2 cellular contexts compared by ENCODE assay signal in the genomic region with DNA sequence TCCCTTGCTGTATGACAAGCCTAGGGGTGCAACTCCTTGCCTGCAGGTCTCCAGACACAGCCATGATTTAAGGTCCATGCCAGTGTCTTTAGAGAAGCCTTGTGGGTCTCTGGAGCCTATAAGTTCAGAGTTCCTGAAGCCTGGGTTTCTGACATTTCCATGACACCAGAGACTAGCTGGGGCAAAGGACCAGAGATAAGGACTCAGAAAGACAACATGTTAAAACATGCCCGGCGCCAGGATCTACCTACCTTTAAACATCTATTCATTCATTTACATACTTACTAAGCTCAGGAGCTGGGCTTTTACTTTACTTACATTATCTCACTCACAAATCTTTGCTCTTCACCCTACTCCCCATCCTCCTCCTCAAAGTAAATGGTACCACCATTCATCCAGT.
TF ChIP-seq lines count a peak whose summit lies in the region.

No MANE protein-coding gene starts in this region.

TF ChIP-seq in HEK293, 187 proteins besides CTCF, POLR2A, EP300 and RAD21:
- TF ChIP-seq ZNF266 (tag by site-specific recombination; IDR thresholded peaks at IDR 0.05; ENCODE audit: low read depth) = no peak
- no peak for TF ChIP-seq ZNF423 (tag by site-specific recombination; IDR thresholded peaks at IDR 0.05)
- TF ChIP-seq ZNF211 (tag by site-specific recombination; IDR thresholded peaks at IDR 0.05; ENCODE audit: low read depth) = no peak
- no peak for TF ChIP-seq ZNF658 (tag by site-specific recombination; IDR thresholded peaks at IDR 0.05)
- TF ChIP-seq, protein P1, sequence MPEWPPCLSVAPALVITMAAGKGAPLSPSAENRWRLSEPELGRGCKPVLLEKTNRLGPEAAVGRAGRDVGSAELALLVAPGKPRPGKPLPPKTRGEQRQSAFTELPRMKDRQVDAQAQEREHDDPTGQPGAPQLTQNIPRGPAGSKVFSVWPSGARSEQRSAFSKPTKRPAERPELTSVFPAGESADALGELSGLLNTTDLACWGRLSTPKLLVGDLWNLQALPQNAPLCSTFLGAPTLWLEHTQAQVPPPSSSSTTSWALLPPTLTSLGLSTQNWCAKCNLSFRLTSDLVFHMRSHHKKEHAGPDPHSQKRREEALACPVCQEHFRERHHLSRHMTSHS (tag by site-specific recombination; IDR thresholded peaks at IDR 0.05) = no peak
- TF ChIP-seq, protein P2, sequence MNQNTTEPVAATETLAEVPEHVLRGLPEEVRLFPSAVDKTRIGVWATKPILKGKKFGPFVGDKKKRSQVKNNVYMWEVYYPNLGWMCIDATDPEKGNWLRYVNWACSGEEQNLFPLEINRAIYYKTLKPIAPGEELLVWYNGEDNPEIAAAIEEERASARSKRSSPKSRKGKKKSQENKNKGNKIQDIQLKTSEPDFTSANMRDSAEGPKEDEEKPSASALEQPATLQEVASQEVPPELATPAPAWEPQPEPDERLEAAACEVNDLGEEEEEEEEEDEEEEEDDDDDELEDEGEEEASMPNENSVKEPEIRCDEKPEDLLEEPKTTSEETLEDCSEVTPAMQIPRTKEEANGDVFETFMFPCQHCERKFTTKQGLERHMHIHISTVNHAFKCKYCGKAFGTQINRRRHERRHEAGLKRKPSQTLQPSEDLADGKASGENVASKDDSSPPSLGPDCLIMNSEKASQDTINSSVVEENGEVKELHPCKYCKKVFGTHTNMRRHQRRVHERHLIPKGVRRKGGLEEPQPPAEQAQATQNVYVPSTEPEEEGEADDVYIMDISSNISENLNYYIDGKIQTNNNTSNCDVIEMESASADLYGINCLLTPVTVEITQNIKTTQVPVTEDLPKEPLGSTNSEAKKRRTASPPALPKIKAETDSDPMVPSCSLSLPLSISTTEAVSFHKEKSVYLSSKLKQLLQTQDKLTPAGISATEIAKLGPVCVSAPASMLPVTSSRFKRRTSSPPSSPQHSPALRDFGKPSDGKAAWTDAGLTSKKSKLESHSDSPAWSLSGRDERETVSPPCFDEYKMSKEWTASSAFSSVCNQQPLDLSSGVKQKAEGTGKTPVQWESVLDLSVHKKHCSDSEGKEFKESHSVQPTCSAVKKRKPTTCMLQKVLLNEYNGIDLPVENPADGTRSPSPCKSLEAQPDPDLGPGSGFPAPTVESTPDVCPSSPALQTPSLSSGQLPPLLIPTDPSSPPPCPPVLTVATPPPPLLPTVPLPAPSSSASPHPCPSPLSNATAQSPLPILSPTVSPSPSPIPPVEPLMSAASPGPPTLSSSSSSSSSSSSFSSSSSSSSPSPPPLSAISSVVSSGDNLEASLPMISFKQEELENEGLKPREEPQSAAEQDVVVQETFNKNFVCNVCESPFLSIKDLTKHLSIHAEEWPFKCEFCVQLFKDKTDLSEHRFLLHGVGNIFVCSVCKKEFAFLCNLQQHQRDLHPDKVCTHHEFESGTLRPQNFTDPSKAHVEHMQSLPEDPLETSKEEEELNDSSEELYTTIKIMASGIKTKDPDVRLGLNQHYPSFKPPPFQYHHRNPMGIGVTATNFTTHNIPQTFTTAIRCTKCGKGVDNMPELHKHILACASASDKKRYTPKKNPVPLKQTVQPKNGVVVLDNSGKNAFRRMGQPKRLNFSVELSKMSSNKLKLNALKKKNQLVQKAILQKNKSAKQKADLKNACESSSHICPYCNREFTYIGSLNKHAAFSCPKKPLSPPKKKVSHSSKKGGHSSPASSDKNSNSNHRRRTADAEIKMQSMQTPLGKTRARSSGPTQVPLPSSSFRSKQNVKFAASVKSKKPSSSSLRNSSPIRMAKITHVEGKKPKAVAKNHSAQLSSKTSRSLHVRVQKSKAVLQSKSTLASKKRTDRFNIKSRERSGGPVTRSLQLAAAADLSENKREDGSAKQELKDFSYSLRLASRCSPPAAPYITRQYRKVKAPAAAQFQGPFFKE (tag by site-specific recombination; IDR thresholded peaks at IDR 0.05; ENCODE audit: borderline replicate concordance) = no peak
- TF ChIP-seq ZNF701 (tag by site-specific recombination; IDR thresholded peaks at IDR 0.05) = no peak
- no peak for TF ChIP-seq SP2 (tag by site-specific recombination; IDR thresholded peaks at IDR 0.05)
- TF ChIP-seq ZNF501 (tag by site-specific recombination; IDR thresholded peaks at IDR 0.05) = no peak
- no peak for TF ChIP-seq ZNF239 (tag by site-specific recombination; IDR thresholded peaks at IDR 0.05)
- TF ChIP-seq, protein P3, sequence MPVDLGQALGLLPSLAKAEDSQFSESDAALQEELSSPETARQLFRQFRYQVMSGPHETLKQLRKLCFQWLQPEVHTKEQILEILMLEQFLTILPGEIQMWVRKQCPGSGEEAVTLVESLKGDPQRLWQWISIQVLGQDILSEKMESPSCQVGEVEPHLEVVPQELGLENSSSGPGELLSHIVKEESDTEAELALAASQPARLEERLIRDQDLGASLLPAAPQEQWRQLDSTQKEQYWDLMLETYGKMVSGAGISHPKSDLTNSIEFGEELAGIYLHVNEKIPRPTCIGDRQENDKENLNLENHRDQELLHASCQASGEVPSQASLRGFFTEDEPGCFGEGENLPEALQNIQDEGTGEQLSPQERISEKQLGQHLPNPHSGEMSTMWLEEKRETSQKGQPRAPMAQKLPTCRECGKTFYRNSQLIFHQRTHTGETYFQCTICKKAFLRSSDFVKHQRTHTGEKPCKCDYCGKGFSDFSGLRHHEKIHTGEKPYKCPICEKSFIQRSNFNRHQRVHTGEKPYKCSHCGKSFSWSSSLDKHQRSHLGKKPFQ (tag by site-specific recombination; IDR thresholded peaks at IDR 0.05) = no peak
- TF ChIP-seq ZFP69B (tag by site-specific recombination; IDR thresholded peaks at IDR 0.05) = no peak
- no peak for TF ChIP-seq ZXDB (tag by site-specific recombination; IDR thresholded peaks at IDR 0.05)
- no peak for TF ChIP-seq ZNF19 (tag by site-specific recombination; IDR thresholded peaks at IDR 0.05; ENCODE audit: low read depth)
- no peak for TF ChIP-seq ZNF311 (tag by site-specific recombination; IDR thresholded peaks at IDR 0.05; ENCODE audit: borderline replicate concordance)
- TF ChIP-seq, protein P4, sequence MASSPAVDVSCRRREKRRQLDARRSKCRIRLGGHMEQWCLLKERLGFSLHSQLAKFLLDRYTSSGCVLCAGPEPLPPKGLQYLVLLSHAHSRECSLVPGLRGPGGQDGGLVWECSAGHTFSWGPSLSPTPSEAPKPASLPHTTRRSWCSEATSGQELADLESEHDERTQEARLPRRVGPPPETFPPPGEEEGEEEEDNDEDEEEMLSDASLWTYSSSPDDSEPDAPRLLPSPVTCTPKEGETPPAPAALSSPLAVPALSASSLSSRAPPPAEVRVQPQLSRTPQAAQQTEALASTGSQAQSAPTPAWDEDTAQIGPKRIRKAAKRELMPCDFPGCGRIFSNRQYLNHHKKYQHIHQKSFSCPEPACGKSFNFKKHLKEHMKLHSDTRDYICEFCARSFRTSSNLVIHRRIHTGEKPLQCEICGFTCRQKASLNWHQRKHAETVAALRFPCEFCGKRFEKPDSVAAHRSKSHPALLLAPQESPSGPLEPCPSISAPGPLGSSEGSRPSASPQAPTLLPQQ (tag by site-specific recombination; IDR thresholded peaks at IDR 0.05) = no peak
- no peak for TF ChIP-seq ZNF514 (tag by site-specific recombination; IDR thresholded peaks at IDR 0.05)
- TF ChIP-seq KLF1 (tag by site-specific recombination; IDR thresholded peaks at IDR 0.05) = no peak
- no peak for TF ChIP-seq FEZF1 (tag by site-specific recombination; IDR thresholded peaks at IDR 0.05)
- no peak for TF ChIP-seq ZNF335 (tag by site-specific recombination; conservative IDR thresholded peaks at IDR 0.05)
TF ChIP-seq in HEK293: peak in this region for 0.

TF ChIP-seq in HepG2, 621 proteins besides CTCF, POLR2A, EP300 and RAD21:
- no peak for TF ChIP-seq HOXA5 (CRISPR knock-in tag; IDR thresholded peaks at IDR 0.05)
- 0 out of 2 replicates have a peak, but pooled peaks have one; percentile 28 for TF ChIP-seq RBFOX2 (IDR thresholded peaks at IDR 0.05; ENCODE audit: low read depth, low read length)
- peak; percentile 97; the same call in 1 of the 2 replicates for TF ChIP-seq TP53 (CRISPR knock-in tag; conservative IDR thresholded peaks at IDR 0.05)
- TF ChIP-seq, protein P5, sequence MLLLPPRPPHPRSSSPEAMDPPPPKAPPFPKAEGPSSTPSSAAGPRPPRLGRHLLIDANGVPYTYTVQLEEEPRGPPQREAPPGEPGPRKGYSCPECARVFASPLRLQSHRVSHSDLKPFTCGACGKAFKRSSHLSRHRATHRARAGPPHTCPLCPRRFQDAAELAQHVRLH (CRISPR knock-in tag; IDR thresholded peaks at IDR 0.05; ENCODE audit: borderline replicate concordance, low read depth) = no peak
- 0 out of 2 replicates have a peak, but pooled peaks have one; percentile 32 for TF ChIP-seq POLR2G (IDR thresholded peaks at IDR 0.05; ENCODE audit: low read depth, low read length)
- TF ChIP-seq ZNF263 (CRISPR knock-in tag; IDR thresholded peaks at IDR 0.05) = peak; percentile 17; the same call in 1 of the 2 replicates
- TF ChIP-seq MTF1 (CRISPR knock-in tag; IDR thresholded peaks at IDR 0.05) = no peak
- TF ChIP-seq, protein P6, sequence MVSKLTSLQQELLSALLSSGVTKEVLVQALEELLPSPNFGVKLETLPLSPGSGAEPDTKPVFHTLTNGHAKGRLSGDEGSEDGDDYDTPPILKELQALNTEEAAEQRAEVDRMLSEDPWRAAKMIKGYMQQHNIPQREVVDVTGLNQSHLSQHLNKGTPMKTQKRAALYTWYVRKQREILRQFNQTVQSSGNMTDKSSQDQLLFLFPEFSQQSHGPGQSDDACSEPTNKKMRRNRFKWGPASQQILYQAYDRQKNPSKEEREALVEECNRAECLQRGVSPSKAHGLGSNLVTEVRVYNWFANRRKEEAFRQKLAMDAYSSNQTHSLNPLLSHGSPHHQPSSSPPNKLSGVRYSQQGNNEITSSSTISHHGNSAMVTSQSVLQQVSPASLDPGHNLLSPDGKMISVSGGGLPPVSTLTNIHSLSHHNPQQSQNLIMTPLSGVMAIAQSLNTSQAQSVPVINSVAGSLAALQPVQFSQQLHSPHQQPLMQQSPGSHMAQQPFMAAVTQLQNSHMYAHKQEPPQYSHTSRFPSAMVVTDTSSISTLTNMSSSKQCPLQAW (CRISPR knock-in tag; IDR thresholded peaks at IDR 0.05) = peak; percentile 70; the same call in 1 of the 2 replicates
- no peak for TF ChIP-seq ZNF772 (CRISPR knock-in tag; IDR thresholded peaks at IDR 0.05)
TF ChIP-seq in HepG2: peak in this region for 5.
